8 cellular contexts compared by ENCODE assay signal in genomic region chr10:68989317-68989990, GRCh38. TPM values are rescaled to one million over a fixed set of nuclear protein-coding genes. Genes with fewer than 3 reads are reported as not detected.
A peak's percentile ranks its signal among the peaks of the same experiment; 100 is the strongest.
DNase-seq lines count a peak whose midpoint lies in the region; ATAC-seq and TF ChIP-seq lines count a peak whose summit lies in the region.

No MANE protein-coding gene starts in this region.

- intact Hi-C loops in CD4-positive, alpha-beta memory T cell (cut with micrococcal nuclease), result no loop called here

- no peak overlapping the region; the same call in 1 of the 2 replicates for H2AFZ ChIP-seq in Karpas-422 (ENCODE audit: low read length)

- no peak for DNase-seq in CD4-positive, alpha-beta memory T cell
- DNase-seq in Karpas-422 (no peak), choroid plexus epithelial cell (ENCODE audit: low read depth) (peak; percentile 29), mesothelial cell of epicardium (ENCODE audit: low spot score in 2 of 2, unreplicated experiment in 2 of 2) (no peak), NCI-H2171 (lab: John Stamatoyannopoulos, UW) (no peak), NCI-H1436 treated with DMSO at 0.1 percent for 48 hours (lab: John Stamatoyannopoulos, UW) (no peak)

- H3K9me3 Mint-ChIP-seq in CD4-positive, alpha-beta memory T cell, result peaks cover 0 to 4% (median 0%) of the 10 kb centered on the region in 8 donors
- H3K9me3 Mint-ChIP-seq in mesothelial cell of epicardium, result no peaks in the 10 kb centered on the region

- H3K27me3 ChIP-seq in CD4-positive, alpha-beta memory T cell (ENCODE audit: insufficient read depth, low read length), result no peaks in the 10 kb centered on the region
- no peaks in the 10 kb centered on the region for H3K27me3 ChIP-seq in Karpas-422 (ENCODE audit: low read length)

- TF ChIP-seq CTCF in choroid plexus epithelial cell (conservative IDR thresholded peaks at IDR 0.05; ENCODE audit: low read depth, low read length) (no peak), mesothelial cell of epicardium (IDR thresholded peaks at IDR 0.05; ENCODE audit: unreplicated experiment) (no peak)

- H3K9ac ChIP-seq in Karpas-422 (ENCODE audit: low read length), result peak overlapping the region; percentile 86

- peak overlapping the region; percentile 79 to 99 for H3K4me3 ChIP-seq in CD4-positive, alpha-beta memory T cell (ENCODE audit: low read length in 2 of 2)
- H3K4me3 ChIP-seq in Karpas-422 (ENCODE audit: low read length) (peak overlapping the region; percentile 94), choroid plexus epithelial cell (ENCODE audit: low read depth, low read length) (peak overlapping the region; percentile 96)

- H3K36me3 ChIP-seq in CD4-positive, alpha-beta memory T cell (ENCODE audit: insufficient read depth, low read length), result no peaks in the 10 kb centered on the region
- H3K36me3 ChIP-seq in Karpas-422 (ENCODE audit: insufficient read depth, low read length), result peaks cover 12% of the 10 kb centered on the region

- H3K79me2 ChIP-seq in Karpas-422 (ENCODE audit: low read length), result peaks cover 57% of the 10 kb centered on the region

- no peak for ATAC-seq in GM19351 (IDR thresholded peaks at IDR 0.05; ENCODE audit: unreplicated experiment)
- no peak for ATAC-seq in HG03139 (IDR thresholded peaks at IDR 0.05; ENCODE audit: unreplicated experiment)

- no peaks in the 10 kb centered on the region for H3K9me3 ChIP-seq in CD4-positive, alpha-beta memory T cell (ENCODE audit: control insufficient read depth in 1 of 2, low read length in 2 of 2)
- H3K9me3 ChIP-seq in Karpas-422 (ENCODE audit: low read length), result no peaks in the 10 kb centered on the region

- H3K4me3 Mint-ChIP-seq in CD4-positive, alpha-beta memory T cell, result peak overlapping the region; percentile 92 to 100 (median 99)
- H3K4me3 Mint-ChIP-seq in mesothelial cell of epicardium, result peak overlapping the region; percentile 99

- H3K4me1 ChIP-seq in CD4-positive, alpha-beta memory T cell (ENCODE audit: insufficient read depth, low read length), result peaks cover 56% of the 10 kb centered on the region
- H3K4me1 ChIP-seq in Karpas-422 (ENCODE audit: low read length), result peaks cover 22% of the 10 kb centered on the region

- H3K36me3 Mint-ChIP-seq in CD4-positive, alpha-beta memory T cell, result peaks cover 0 to 16% of the 10 kb centered on the region in 2 donors
- no peaks in the 10 kb centered on the region for H3K36me3 Mint-ChIP-seq in mesothelial cell of epicardium

- H4K20me1 ChIP-seq in Karpas-422 (ENCODE audit: insufficient read depth, low read depth, low read length), result no peaks in the 10 kb centered on the region

- H3K27me3 Mint-ChIP-seq in CD4-positive, alpha-beta memory T cell, result no peaks in the 10 kb centered on the region
- no peaks in the 10 kb centered on the region for H3K27me3 Mint-ChIP-seq in mesothelial cell of epicardium (ENCODE audit: low read depth)

- no peaks in the 10 kb centered on the region for H3K9me2 ChIP-seq in Karpas-422 (replicated peaks; ENCODE audit: insufficient read depth, low read length)

- CTCF ChIA-PET in CD4-positive, alpha-beta memory T cell (lab: Charles Lee; ENCODE audit: partially characterized antibody), result interaction anchor here (0.8 to 4.4 kb wide), 4 partner anchors 16 to 104 kb away, joined by 3 to 27 read pairs (median 8); partner anchors contain the start of gene DDX21

- H3K4me1 Mint-ChIP-seq in CD4-positive, alpha-beta memory T cell, result peaks cover 39 to 68% (median 56%) of the 10 kb centered on the region in 4 donors
- peaks cover 31% of the 10 kb centered on the region for H3K4me1 Mint-ChIP-seq in mesothelial cell of epicardium

- peak overlapping the region; percentile 86 to 99 (median 98) for H3K27ac Mint-ChIP-seq in CD4-positive, alpha-beta memory T cell
- peak overlapping the region; percentile 99 for H3K27ac Mint-ChIP-seq in mesothelial cell of epicardium

- peak overlapping the region; percentile 71 for H3K27ac ChIP-seq in CD4-positive, alpha-beta memory T cell (ENCODE audit: low read depth, low read length)
- H3K27ac ChIP-seq in Karpas-422 (ENCODE audit: low read length), result no peak overlapping the region

- H3K4me2 ChIP-seq in Karpas-422 (ENCODE audit: low read depth, low read length, poor library complexity, severe bottlenecking), result peak overlapping the region; percentile 68

- POLR2A ChIA-PET in CD4-positive, alpha-beta memory T cell (lab: Charles Lee; ENCODE audit: partially characterized antibody), result interaction anchor here (0.7 to 4.1 kb wide), 10 partner anchors 11 to 389 kb away, joined by 3 to 25 read pairs (median 4); partner anchors contain the start of genes DDX21, DDX50, SRGN and VPS26A

RNA-seq across cellular contexts. Expression of gene KIFBP, which starts 0.9 kb away (rescaled TPM):
- 10 to 100 TPM; 17.9 to 18.5 TPM for total RNA-seq in CD4-positive, alpha-beta memory T cell
- polyA plus RNA-seq in CD4-positive, alpha-beta memory T cell, result 1 to 10 TPM; 2.7 to 8.1 TPM
- 11.6 and 17.5 TPM in 2 replicates for total RNA-seq in Karpas-422 (2014; rRNA removed; shearing (Covaris generic); ENCODE audit: low replicate concordance)
- 19.1 to 22.7 TPM (median 21.4 TPM) in 3 replicates for total RNA-seq in mesothelial cell of epicardium

RNA-seq across cellular contexts. Expression of gene DDX21, which starts 33.5 kb away (rescaled TPM):
- 10 to 100 TPM; 50.6 to 57.1 TPM for total RNA-seq in CD4-positive, alpha-beta memory T cell
- polyA plus RNA-seq in CD4-positive, alpha-beta memory T cell, result 10 to 100 TPM; 20.3 to 20.7 TPM
- 87.0 and 89.8 TPM in 2 replicates for total RNA-seq in Karpas-422 (2014; rRNA removed; shearing (Covaris generic); ENCODE audit: low replicate concordance)
- total RNA-seq in mesothelial cell of epicardium, result 39.8 to 42.6 TPM (median 42.1 TPM) in 3 replicates
